In genomic region chr19:32339988-32340874, GRCh38 we compare ENCODE assay signal across 8 cellular contexts. TPM values are rescaled to one million over a fixed set of nuclear protein-coding genes. Genes with fewer than 3 reads are reported as not detected.
DNase-seq lines count a peak whose midpoint lies in the region; ATAC-seq and TF ChIP-seq lines count a peak whose summit lies in the region.

No MANE protein-coding gene starts in this region.

- POLR2A ChIA-PET in HCT116 (lab: Charles Lee): no interaction called here

- H3K9ac ChIP-seq in HCT116 (ENCODE audit: low read length) (no peak overlapping the region), fibroblast of lung (ENCODE audit: insufficient read depth, low read length) (no peak overlapping the region), neural progenitor cell (no peak overlapping the region)

- no TSS peak for BruUV-seq in HCT116 (replicated peaks; lab: Mats Ljungman, UMichigan)

- H4K20me1 ChIP-seq in HCT116 (ENCODE audit: insufficient read depth) (no peaks in the 10 kb centered on the region), fibroblast of lung (ENCODE audit: control insufficient read depth, extremely low read depth, insufficient read depth, low read length) (no peaks in the 10 kb centered on the region), neural progenitor cell (ENCODE audit: low read depth) (no peaks in the 10 kb centered on the region)

- H3K36me3 Mint-ChIP-seq in neural progenitor cell: no peaks in the 10 kb centered on the region

- H3K4me3 ChIP-seq in HCT116 (replicated peaks in 1 of 2; ENCODE audit: low read depth in 1 of 2, low read length in 2 of 2): no peak overlapping the region
- H3K4me3 ChIP-seq in fibroblast of lung (replicated peaks in 1 of 4; ENCODE audit: control extremely low read depth in 1 of 4, insufficient read depth in 1 of 4, low read depth in 3 of 4, low read length in 4 of 4): no peak overlapping the region
- H3K4me3 ChIP-seq in neural progenitor cell: no peak overlapping the region
- H3K4me3 ChIP-seq in transverse colon: no peak overlapping the region

- in situ Hi-C loops in transverse colon (cut with MboI; ENCODE audit: low pct_ligation_motif_present in 1 of 4, low pct_unique_long_range_greater_than_20kb in 1 of 4, low sequenced_read_pairs in 3 of 4): loop anchor here in 2 of 4 donors (10.0 to 25.0 kb wide), 2 partner anchors 65 to 222 kb away; partner anchors contain the start of gene DPY19L3 (in 1 of the 2)

- DNase-seq in DMS79 (lab: John Stamatoyannopoulos, UW) (peak; percentile 7), HCT116 (ENCODE audit: low read depth, low spot score) (no peak), NCI-H69 (lab: John Stamatoyannopoulos, UW) (peak; percentile 61), activated T-cell treated with anti-CD3 and anti-CD28 coated beads for 1 hour (ENCODE audit: low read depth) (peak; percentile 23), fibroblast of lung (ENCODE audit: low read depth in 2 of 2) (peak; percentile 17 to 54), neural progenitor cell (ENCODE audit: low spot score) (peak; percentile 68), transverse colon (peak; percentile 65)
- no peak for DNase-seq in NK-92 treated with Interleukin-12 subunit alpha and Interleukin-12 subunit beta, amount 100 ng/mL, for 24 hours (lab: John Stamatoyannopoulos, UW)

- no peak overlapping the region for H3K27ac ChIP-seq in HCT116 (ENCODE audit: low read depth, low read length)
- H3K27ac ChIP-seq in fibroblast of lung (ENCODE audit: insufficient read depth, low read length): no peak overlapping the region
- no peak overlapping the region for H3K27ac ChIP-seq in neural progenitor cell
- H3K27ac ChIP-seq in transverse colon: peak overlapping the region in 2 of 4 donors; percentile 3 to 4

- H3K79me2 ChIP-seq in HCT116 (ENCODE audit: insufficient read depth, low read length) (no peaks in the 10 kb centered on the region), fibroblast of lung (ENCODE audit: control insufficient read depth, insufficient read depth, low read length) (no peaks in the 10 kb centered on the region), neural progenitor cell (ENCODE audit: low read depth) (no peaks in the 10 kb centered on the region)

- H3K9me3 Mint-ChIP-seq in neural progenitor cell: peaks cover 5% of the 10 kb centered on the region

- peak; percentile 96 for ATAC-seq in HCT116

- peaks cover 6% of the 10 kb centered on the region for H3K4me1 Mint-ChIP-seq in neural progenitor cell

- peaks cover 6% of the 10 kb centered on the region for H3K27me3 Mint-ChIP-seq in neural progenitor cell (ENCODE audit: insufficient read depth, low read depth)

- no peak overlapping the region for H3K4me3 Mint-ChIP-seq in neural progenitor cell

- peak; percentile 29 to 78 (median 73); a peak in 5 of 6 replicates for TF ChIP-seq CTCF in HCT116 (IDR thresholded peaks at IDR 0.05 in 2 of 3, conservative IDR thresholded peaks at IDR 0.05 in 1 of 3; ENCODE audit: borderline replicate concordance in 1 of 3, insufficient read depth in 1 of 3, low read depth in 2 of 3, low read length in 2 of 3)
- TF ChIP-seq CTCF in fibroblast of lung (conservative IDR thresholded peaks at IDR 0.05 in 1 of 2, IDR thresholded peaks at IDR 0.05 in 1 of 2; ENCODE audit: low read depth in 1 of 2, low read length in 2 of 2): peak; percentile 49 to 75
- TF ChIP-seq CTCF in neural progenitor cell (IDR thresholded peaks at IDR 0.05): peak; percentile 64
- peak; percentile 63 to 75 (median 64) for TF ChIP-seq CTCF in transverse colon (IDR thresholded peaks at IDR 0.05)

- H2AFZ ChIP-seq in HCT116 (ENCODE audit: low read depth, low read length, poor library complexity, severe bottlenecking): peak overlapping the region; percentile 36
- peak overlapping the region; percentile 20 for H2AFZ ChIP-seq in fibroblast of lung (ENCODE audit: low read length)
- peak overlapping the region; percentile 77 for H2AFZ ChIP-seq in neural progenitor cell (replicated peaks)

- CTCF ChIA-PET in HCT116 (lab: Charles Lee): interaction anchor here (1.4 to 2.9 kb wide), 3 partner anchors 21 to 229 kb away, joined by 4 to 7 read pairs (median 6); no protein-coding TSS in a partner anchor

- TF ChIP-seq RAD21 in HCT116 (IDR thresholded peaks at IDR 0.05; ENCODE audit: low read depth): peak; percentile 53

- H3K27me3 ChIP-seq in HCT116 (ENCODE audit: insufficient read depth, low read length) (no peaks in the 10 kb centered on the region), fibroblast of lung (ENCODE audit: control insufficient read depth, insufficient read depth, low read length) (no peaks in the 10 kb centered on the region), neural progenitor cell (no peaks in the 10 kb centered on the region), transverse colon (peaks cover 6% of the 10 kb centered on the region)

- H3K9me3 ChIP-seq in HCT116 (ENCODE audit: control insufficient read depth in 1 of 2, insufficient read depth in 1 of 2, low read depth in 1 of 2, low read length in 2 of 2): no peaks in the 10 kb centered on the region
- no peaks in the 10 kb centered on the region for H3K9me3 ChIP-seq in fibroblast of lung (ENCODE audit: control insufficient read depth, insufficient read depth, low read depth, low read length)
- H3K9me3 ChIP-seq in neural progenitor cell (ENCODE audit: low read depth): no peaks in the 10 kb centered on the region
- no peaks in the 10 kb centered on the region for H3K9me3 ChIP-seq in transverse colon

- intact Hi-C loops in HCT116 (cut with micrococcal nuclease) (loop anchor here (2.0 kb wide), 2 partner anchors 37 to 231 kb away; no protein-coding TSS in a partner anchor), transverse colon (cut with DNase I; ENCODE audit: low total_unique reads) (no loop called here)

- H3K4me2 ChIP-seq in HCT116 (ENCODE audit: low read length) (no peak overlapping the region), fibroblast of lung (ENCODE audit: extremely low read depth, insufficient read depth, low read length) (no peak overlapping the region), neural progenitor cell (no peak overlapping the region)

- peaks cover 3 to 11% of the 10 kb centered on the region in 2 experiments; a peak in 3 of 4 replicates for H3K4me1 ChIP-seq in HCT116 (ENCODE audit: control insufficient read depth in 1 of 2, insufficient read depth in 2 of 2, low read length in 2 of 2)
- no peaks in the 10 kb centered on the region for H3K4me1 ChIP-seq in fibroblast of lung (ENCODE audit: control insufficient read depth, extremely low read depth, insufficient read depth, low read length)
- H3K4me1 ChIP-seq in neural progenitor cell: no peaks in the 10 kb centered on the region
- peaks cover 0 to 6% (median 0%) of the 10 kb centered on the region in 4 donors for H3K4me1 ChIP-seq in transverse colon

- TF ChIP-seq POLR2A in HCT116 (IDR thresholded peaks at IDR 0.05; ENCODE audit: borderline replicate concordance, extremely low read depth, insufficient read depth, insufficient read length) (no peak), transverse colon (IDR thresholded peaks at IDR 0.05) (no peak)

- no peaks in the 10 kb centered on the region for H3K36me3 ChIP-seq in HCT116 (ENCODE audit: control insufficient read depth in 1 of 2, insufficient read depth in 2 of 2, low read length in 2 of 2)
- no peaks in the 10 kb centered on the region for H3K36me3 ChIP-seq in fibroblast of lung (ENCODE audit: control insufficient read depth, insufficient read depth, low read length)
- H3K36me3 ChIP-seq in neural progenitor cell: no peaks in the 10 kb centered on the region
- no peaks in the 10 kb centered on the region for H3K36me3 ChIP-seq in transverse colon

- no peak for TF ChIP-seq EP300 in transverse colon (IDR thresholded peaks at IDR 0.05; ENCODE audit: low read depth)

- H3F3A ChIP-seq in neural progenitor cell (ENCODE audit: low read depth): no peaks in the 10 kb centered on the region

- 68 to 71% methylated on average over 11 to 16 of the region's 18 CpGs for whole genome bisulfite sequencing in transverse colon (ENCODE audit: low coverage in 1 of 2), 2 donors

- H3K9me2 ChIP-seq in HCT116 (ENCODE audit: insufficient read depth): no peaks in the 10 kb centered on the region

- no peak overlapping the region for H3K27ac Mint-ChIP-seq in neural progenitor cell

- RAD21 ChIA-PET in HCT116 (lab: Charles Lee; ENCODE audit: low non-redundant PET in 1 of 2, low total read pairs in 2 of 2, uncharacterized antibody in 2 of 2, unreplicated experiment in 2 of 2): interaction anchor here (0.6 kb wide), 2 partner anchors 57 to 87 kb away, joined by 3 to 5 read pairs; no protein-coding TSS in a partner anchor

TF ChIP-seq in HCT116, 20 proteins besides CTCF, POLR2A, EP300 and RAD21:
- TF ChIP-seq SP1 (IDR thresholded peaks at IDR 0.05; ENCODE audit: low read depth) (no peak), REST (IDR thresholded peaks at IDR 0.05; ENCODE audit: low read depth) (no peak), YY1 (IDR thresholded peaks at IDR 0.05; ENCODE audit: extremely low read depth, insufficient replicate concordance, low read depth, low read length) (no peak)

RNA-seq across cellular contexts. Expression of gene ZNF507, which starts 5.2 kb away (rescaled TPM):
- 27.4 TPM for total RNA-seq in HCT116 (2021; ENCODE audit: unreplicated experiment)
- 8.1 and 10.3 TPM in 2 replicates for polyA plus RNA-seq in HCT116 (2012)
- total RNA-seq in fibroblast of lung: 11.3 and 12.1 TPM in 2 replicates
- polyA plus RNA-seq in fibroblast of lung: 15.6 and 17.8 TPM in 2 replicates
- polyA plus RNA-seq in fibroblast of lung (2012): 7.4 and 7.7 TPM in 2 replicates
- 3.2 and 8.2 TPM in 2 replicates for polyA minus RNA-seq in fibroblast of lung (ENCODE audit: low replicate concordance)
- total RNA-seq in neural progenitor cell (ENCODE audit: low replicate concordance): 13.0 and 22.4 TPM in 2 replicates
- 10 to 100 TPM; 20.3 to 30.0 (median 22.5) TPM for total RNA-seq in transverse colon

Comparison
In these comparisons a context has a peak if more than half of its experiments do, and no peak if none do; other contexts are left out.
1. DNase-seq: peak in DMS79 (single experiment), NCI-H69 (single experiment), activated T-cell treated with anti-CD3 and anti-CD28 coated beads for 1 hour (single experiment), fibroblast of lung (2 of 2), neural progenitor cell (single experiment) and transverse colon (single experiment); none in HCT116 (single experiment) and NK-92 treated with Interleukin-12 subunit alpha and Interleukin-12 subunit beta, amount 100 ng/mL, for 24 hours (single experiment).
2. H2AFZ ChIP-seq: peak in every context shown above with its lines; median percentile 77 in neural progenitor cell; 36 in HCT116; 20 in fibroblast of lung.
3. Peak in every context shown above with its lines, with median percentiles within 50 percentile points of each other: CTCF ChIP-seq.